In genomic region chr14:21136024-21136423, GRCh38 we compare ENCODE assay signal across 9 cellular contexts. TPM values are rescaled to one million over a fixed set of nuclear protein-coding genes. Genes with fewer than 3 reads are reported as not detected.
A peak's percentile ranks its signal among the peaks of the same experiment; 100 is the strongest.
DNase-seq lines count a peak whose midpoint lies in the region; ATAC-seq, FAIRE-seq and TF ChIP-seq lines count a peak whose summit lies in the region.
"Had no signal": no experiment of that assay in that cellular context is flagged by ENCODE, and none has a peak within 500 bp of the region (broad histone marks: within the 10 kb centered on the region; RNA-seq: fewer than 3 reads in every experiment).

No MANE protein-coding gene starts in this region.

- FAIRE-seq in RCC 7860 (lab: Jason Lieb, UNC) = no peak
- FAIRE-seq: colon had no signal

- TF ChIP-seq CTCF in AG09319 (IDR thresholded peaks at IDR 0.05; ENCODE audit: low read depth, low read length) = peak; percentile 60
- peak; percentile 40 for TF ChIP-seq CTCF in GM20000 (IDR thresholded peaks at IDR 0.05; ENCODE audit: extremely low read depth, missing control alignments)
- TF ChIP-seq CTCF in foreskin keratinocyte (conservative IDR thresholded peaks at IDR 0.05) = peak; percentile 69
- peak in 5 of 6 experiments; percentile 16 to 66 (median 49) for TF ChIP-seq CTCF in thyroid gland (IDR thresholded peaks at IDR 0.05)

- H3K4me1 ChIP-seq in foreskin keratinocyte (no peaks in the 10 kb centered on the region), thyroid gland (no peaks in the 10 kb centered on the region)

- ATAC-seq in foreskin keratinocyte = no peak
- ATAC-seq in HG02588 (IDR thresholded peaks at IDR 0.05; ENCODE audit: unreplicated experiment) = no peak
- ATAC-seq in HG03159 (IDR thresholded peaks at IDR 0.05; ENCODE audit: unreplicated experiment) = no peak

- DNase-seq in AG09319 (ENCODE audit: extremely low read depth, low read depth) (no peak), GM20000 (ENCODE audit: low spot score) (peak; percentile 39), RCC 7860 (ENCODE audit: low spot score) (peak; percentile 27), foreskin keratinocyte (no peak), thyroid gland (no peak)
- DNase-seq in NK-92 treated with Interleukin-12 subunit alpha and Interleukin-12 subunit beta, amount 100 ng/mL, for 24 hours (lab: John Stamatoyannopoulos, UW) = no peak

- TF ChIP-seq POLR2A in thyroid gland (IDR thresholded peaks at IDR 0.05) = no peak

- intact Hi-C loops in thyroid gland (cut with DNase I) = no loop called here

- no peaks in the 10 kb centered on the region for H3K36me3 ChIP-seq in thyroid gland

- H3K27ac ChIP-seq in foreskin keratinocyte (no peak overlapping the region), thyroid gland (no peak overlapping the region)

- no peak overlapping the region for H3K4me3 ChIP-seq in thyroid gland (replicated peaks in 1 of 3)

- H3K9me3 ChIP-seq in thyroid gland = no peaks in the 10 kb centered on the region

- 8 to 18% methylated on average over 1 of the region's 1 CpG for WGBS in thyroid gland, 2 donors

- H3K27me3 ChIP-seq in foreskin keratinocyte (peaks cover 3% of the 10 kb centered on the region), thyroid gland (no peaks in the 10 kb centered on the region)

RNA-seq across cellular contexts. Expression of gene OR5AU1, which starts 19.8 kb away (rescaled TPM):
- total RNA-seq in foreskin keratinocyte (not detected in 2 replicates), thyroid gland (not detected)
- not detected in 2 replicates for polyA plus RNA-seq in foreskin keratinocyte

RNA-seq across cellular contexts. Expression of gene TMEM253, which starts 35.2 kb away (rescaled TPM):
- total RNA-seq in foreskin keratinocyte (0.34 and 0.42 TPM in 2 replicates), thyroid gland (1 to 10 TPM in 2 of 4 donors, under 1 TPM in 1, not detected in 1; 0.81 to 3.1 (median 2.8) TPM)
- 1.2 and 1.4 TPM in 2 replicates for polyA plus RNA-seq in foreskin keratinocyte

RNA-seq across cellular contexts. Expression of gene ZNF219, which starts 37.6 kb away (rescaled TPM):
- 51.9 and 52.0 TPM in 2 replicates for total RNA-seq in foreskin keratinocyte
- polyA plus RNA-seq in foreskin keratinocyte = 56.9 and 62.5 TPM in 2 replicates
- 10 to 100 TPM; 53.6 to 82.7 (median 67.3) TPM for total RNA-seq in thyroid gland

Comparison
In these comparisons a context has a peak if more than half of its experiments do, and no peak if none do; other contexts are left out.
1. DNase-seq: peak in GM20000 (single experiment) and RCC 7860 (single experiment); none in AG09319 (single experiment), foreskin keratinocyte (0 of 2), thyroid gland (0 of 2) and NK-92 treated with Interleukin-12 subunit alpha and Interleukin-12 subunit beta, amount 100 ng/mL, for 24 hours (single experiment).
2. Peak in every context shown above with its lines, with median percentiles within 50 percentile points of each other: CTCF ChIP-seq.